In the genomic region with DNA sequence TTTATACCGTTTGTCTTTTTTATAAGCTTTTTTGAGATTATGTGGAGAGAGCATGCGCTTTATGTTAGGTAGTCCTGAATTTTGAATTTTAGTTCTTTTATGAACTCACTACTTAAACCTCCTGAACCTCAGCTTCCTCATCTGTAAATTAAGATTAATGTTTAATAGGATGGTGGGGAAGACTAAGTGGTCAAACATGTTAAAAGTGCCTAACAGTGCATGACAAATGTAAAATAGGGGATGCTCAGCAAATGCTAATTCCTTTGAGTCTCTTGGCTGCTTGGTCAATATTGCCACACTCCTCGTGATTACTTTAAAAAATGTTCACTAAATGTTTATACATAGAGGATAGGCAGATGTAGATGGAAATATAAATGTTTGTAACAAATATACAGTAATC, we compare ENCODE assay signal across 16 cellular contexts. TPM values are rescaled to one million over a fixed set of nuclear protein-coding genes. Genes with fewer than 3 reads are reported as not detected.
DNase-seq lines count a peak whose midpoint lies in the region; ATAC-seq and TF ChIP-seq lines count a peak whose summit lies in the region.
"Had no signal": no experiment of that assay in that cellular context is flagged by ENCODE, and none has a peak within 500 bp of the region (broad histone marks: within the 10 kb centered on the region; RNA-seq: fewer than 3 reads in every experiment).

No MANE protein-coding gene starts in this region.

- H3K4me3 ChIP-seq in DOHH2 (ENCODE audit: low read length): peak overlapping the region; percentile 47
- H3K4me3 ChIP-seq in endodermal cell (ENCODE audit: low read length): no peak overlapping the region
- H3K4me3 ChIP-seq: GM23248, neural progenitor cell, SK-N-MC, smooth muscle cell had no signal

- H3K36me3 Mint-ChIP-seq in glutamatergic neuron (ENCODE audit: unreplicated experiment): no peaks in the 10 kb centered on the region
- peaks cover 26% of the 10 kb centered on the region for H3K36me3 Mint-ChIP-seq in endodermal cell (ENCODE audit: low read depth)

- peaks cover 24% of the 10 kb centered on the region for H4K20me1 ChIP-seq in DOHH2 (ENCODE audit: control insufficient read depth, insufficient read depth, low read depth, low read length)

- no peak overlapping the region for H3K9ac ChIP-seq in endodermal cell (ENCODE audit: extremely low read depth, low read length, poor library complexity, severe bottlenecking)
- H3K9ac ChIP-seq: GM23248, neural progenitor cell had no signal

- peaks cover 93% of the 10 kb centered on the region for H3K4me1 ChIP-seq in DOHH2 (ENCODE audit: control insufficient read depth, low read length)
- no peaks in the 10 kb centered on the region for H3K4me1 ChIP-seq in endodermal cell (ENCODE audit: control insufficient read depth, insufficient read depth, low read length)

- H3K9me3 Mint-ChIP-seq in glutamatergic neuron (ENCODE audit: unreplicated experiment): peaks cover under 1% of the 10 kb centered on the region
- peaks cover 2% of the 10 kb centered on the region for H3K9me3 Mint-ChIP-seq in endodermal cell
- H3K9me3 Mint-ChIP-seq: neural progenitor cell had no signal

- H3K4me2 ChIP-seq in DOHH2 (ENCODE audit: low read length): peak overlapping the region; percentile 73
- H3K4me2 ChIP-seq: neural progenitor cell, smooth muscle cell had no signal

- H3K27me3 ChIP-seq in DOHH2 (ENCODE audit: control insufficient read depth, low read length) (no peaks in the 10 kb centered on the region), endodermal cell (ENCODE audit: control insufficient read depth, insufficient read depth, low read length, poor library complexity, severe bottlenecking) (no peaks in the 10 kb centered on the region)
- H3K27me3 ChIP-seq: neural progenitor cell had no signal

- H3K27ac ChIP-seq in DOHH2 (ENCODE audit: low read depth, low read length): peak overlapping the region; percentile 55
- H3K27ac ChIP-seq in endodermal cell (ENCODE audit: low read depth, low read length): no peak overlapping the region
- H3K27ac ChIP-seq: HL-60, neural progenitor cell, SK-N-MC had no signal

- WGBS in endodermal cell (ENCODE audit: insufficient coverage in 1 of 2, insufficient read length in 1 of 2), 2 experiments: 100% methylated on average over 3 of the region's 3 CpGs; no CpG with 5 or more reads in 1 of the 2 experiments

- peaks cover 46% of the 10 kb centered on the region for H3K36me3 ChIP-seq in DOHH2 (ENCODE audit: control insufficient read depth, low read length)
- peaks cover 12% of the 10 kb centered on the region for H3K36me3 ChIP-seq in endodermal cell (ENCODE audit: control insufficient read depth, insufficient read depth, low read length)
- H3K36me3 ChIP-seq: neural progenitor cell had no signal

- TF ChIP-seq CTCF in DOHH2 (IDR thresholded peaks at IDR 0.05; ENCODE audit: low read depth, low read length, poor library complexity, severe bottlenecking): no peak
- no peak for TF ChIP-seq CTCF in glutamatergic neuron (IDR thresholded peaks at IDR 0.05; ENCODE audit: partially characterized antibody, unreplicated experiment)
- TF ChIP-seq CTCF in endodermal cell (conservative IDR thresholded peaks at IDR 0.05): no peak

- peak overlapping the region; percentile 28 for H3K27ac Mint-ChIP-seq in glutamatergic neuron (ENCODE audit: unreplicated experiment)
- H3K27ac Mint-ChIP-seq in endodermal cell: no peak overlapping the region
- H3K27ac Mint-ChIP-seq: neural progenitor cell had no signal

- H3K4me3 Mint-ChIP-seq in glutamatergic neuron (ENCODE audit: unreplicated experiment) (no peak overlapping the region), endodermal cell (no peak overlapping the region)
- H3K4me3 Mint-ChIP-seq: neural progenitor cell had no signal

- no peaks in the 10 kb centered on the region for H3K9me2 ChIP-seq in DOHH2 (replicated peaks; ENCODE audit: control insufficient read depth, low read length)

- peaks cover 18% of the 10 kb centered on the region for H3K4me1 Mint-ChIP-seq in glutamatergic neuron (ENCODE audit: low read depth, unreplicated experiment)
- peaks cover 15% of the 10 kb centered on the region for H3K4me1 Mint-ChIP-seq in endodermal cell

- no peaks in the 10 kb centered on the region for H3F3A ChIP-seq in DOHH2 (ENCODE audit: control insufficient read depth, insufficient read depth)

- DNase-seq in glutamatergic neuron: no peak
- no peak for DNase-seq in H4 (ENCODE audit: low spot score)
- DNase-seq in NCI-H2029 treated with DMSO at 0.1 percent for 48 hours (lab: John Stamatoyannopoulos, UW): no peak
- no peak for DNase-seq in endodermal cell
- DNase-seq in NOMO-1 treated with dmso at 0.1 percent for 144 hours (lab: John Stamatoyannopoulos, UW; ENCODE audit: unreplicated experiment): no peak
- DNase-seq: activated CD4-positive, alpha-beta T cell treated with anti-CD3 and anti-CD28 coated beads for 1 hour; GM23248; NCI-H1092 treated with DMSO at 0.1 percent for 48 hours; NCI-H748 treated with DMSO at 0.1 percent for 48 hours had no signal

- H3K27me3 Mint-ChIP-seq in glutamatergic neuron (ENCODE audit: unreplicated experiment) (no peaks in the 10 kb centered on the region), endodermal cell (ENCODE audit: insufficient read depth) (no peaks in the 10 kb centered on the region)

- ATAC-seq in GM19438 (IDR thresholded peaks at IDR 0.05; ENCODE audit: low read depth, unreplicated experiment) (peak; percentile 53), HG03139 (IDR thresholded peaks at IDR 0.05; ENCODE audit: unreplicated experiment) (peak; percentile 60)

- H3K79me2 ChIP-seq in DOHH2 (ENCODE audit: control insufficient read depth, low read length): peaks cover 100% of the 10 kb centered on the region

- H3K9me3 ChIP-seq in DOHH2 (ENCODE audit: control insufficient read depth, insufficient read depth, low read length): no peaks in the 10 kb centered on the region
- H3K9me3 ChIP-seq in endodermal cell (ENCODE audit: control insufficient read depth, low read length): peaks cover 11% of the 10 kb centered on the region

RNA-seq across cellular contexts. Expression of a gene that starts 6.8 kb away (rescaled TPM):
- 124 TPM for total RNA-seq in glutamatergic neuron (ENCODE audit: unreplicated experiment)
- total RNA-seq in H4 (2014; rRNA removed; shearing (Covaris generic)): 16.4 and 29.7 TPM in 2 replicates
- total RNA-seq in endodermal cell: 100 to 1,000 TPM in 1 of 2 donors, 10 to 100 TPM in 1; 84.6 to 111 TPM
- polyA plus RNA-seq in endodermal cell (2013, experiment 1 of 2): 24.3 TPM
- 26.5 TPM for polyA plus RNA-seq in endodermal cell (2013, experiment 2 of 2)
